Comparison of ENCODE assay signal across 21 cellular contexts in the genomic region with DNA sequence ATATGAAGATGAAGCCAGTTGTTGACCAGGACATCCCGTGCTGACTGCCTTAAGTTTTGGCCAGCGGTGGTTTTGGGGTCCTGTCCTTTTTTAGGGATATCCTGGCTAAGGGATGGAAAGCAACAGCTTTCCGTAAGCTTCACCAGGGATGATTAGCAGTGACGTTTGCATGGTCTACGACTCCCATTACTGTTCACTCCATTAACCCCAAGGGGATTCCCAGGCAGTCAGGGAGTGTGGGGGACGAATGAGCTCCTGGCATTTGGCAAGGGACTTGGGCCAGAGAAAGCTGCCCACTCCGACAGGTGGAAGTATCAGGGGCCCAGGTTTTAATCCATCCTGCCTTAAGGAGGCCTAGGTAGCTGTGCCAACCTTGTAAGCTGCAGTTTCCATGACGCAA.
"Had no signal": no experiment of that assay in that cellular context is flagged by ENCODE, and none has a peak within 500 bp of the region (broad histone marks: within the 10 kb centered on the region; RNA-seq: fewer than 3 reads in every experiment).

No MANE protein-coding gene starts in this region.

- H3K9me3 ChIP-seq: neutrophil, ovary, thyroid gland had no signal

- H3K9me3 Mint-ChIP-seq: activated naive CD4-positive, alpha-beta T cell treated with anti-CD3 and anti-CD28 coated beads for 36 hours; activated naive CD8-positive, alpha-beta T cell treated with anti-CD3 and anti-CD28 coated beads, Interleukin-2, amount 10 ng/mL, durations not matched to agents 7 days and 5 days; activated T-cell treated with anti-CD3 and anti-CD28 coated beads, Interleukin-2, amount 50 U/mL, for 4 hours; immature natural killer cell; natural killer cell treated with Interleukin-12 subunit alpha and Interleukin-12 subunit beta and Interleukin-15 and Interleukin-18, amount 100 ng/mL, for 72 hours; T-cell; WTC11 had no signal

- H3K36me3 ChIP-seq: neutrophil, ovary had no signal

- H3K27me3 Mint-ChIP-seq: activated naive CD8-positive, alpha-beta T cell treated with anti-CD3 and anti-CD28 coated beads, Interleukin-2, amount 10 ng/mL, durations not matched to agents 7 days and 5 days; natural killer cell treated with Interleukin-12 subunit alpha and Interleukin-12 subunit beta and Interleukin-15 and Interleukin-18, amount 100 ng/mL, for 72 hours; T-cell had no signal

- H3K27ac ChIP-seq: hepatocyte, neutrophil, ovary, thyroid gland had no signal

- DNase-seq: activated CD4-positive, alpha-beta T cell treated with anti-CD3 and anti-CD28 coated beads, Interleukin-2, amount 50 U/mL, for 48 hours; activated CD8-positive, alpha-beta memory T cell treated with anti-CD3 and anti-CD28 coated beads, Interleukin-2, amount 50 U/mL, for 48 hours; activated naive CD4-positive, alpha-beta T cell treated with anti-CD3 and anti-CD28 coated beads for 36 hours; activated naive CD8-positive, alpha-beta T cell treated with anti-CD3 and anti-CD28 coated beads, Interleukin-2, amount 10 ng/mL, durations not matched to agents 7 days and 5 days; activated T-cell treated with anti-CD3 and anti-CD28 coated beads, Interleukin-2, amount 50 U/mL, for 4 hours; amniotic stem cell; cortex of kidney; erythroblast; glutamatergic neuron; immature natural killer cell; ovary; right cardiac atrium; stimulated activated CD4-positive, alpha-beta T cell treated with anti-CD3 and anti-CD28 coated beads, Interleukin-12 subunit alpha, Interleukin-12 subunit beta, amount 100 ng/mL, for 4 hours; stimulated activated CD4-positive, alpha-beta T cell treated with anti-CD3 and anti-CD28 coated beads, Interleukin-4, amount 100 ng/mL, for 4 hours; stimulated activated naive CD8-positive, alpha-beta T cell treated with anti-CD3 and anti-CD28 coated beads, Interleukin-15, Interleukin-2, amounts not matched to agents 100 U/mL and 50 U/mL, for 24 hours; T-cell; thyroid gland had no signal

- H3K4me3 Mint-ChIP-seq: activated naive CD4-positive, alpha-beta T cell treated with anti-CD3 and anti-CD28 coated beads for 36 hours; activated naive CD8-positive, alpha-beta T cell treated with anti-CD3 and anti-CD28 coated beads, Interleukin-2, amount 10 ng/mL, durations not matched to agents 7 days and 5 days; activated T-cell treated with anti-CD3 and anti-CD28 coated beads, Interleukin-2, amount 50 U/mL, for 4 hours; immature natural killer cell; natural killer cell treated with Interleukin-12 subunit alpha and Interleukin-12 subunit beta and Interleukin-15 and Interleukin-18, amount 100 ng/mL, for 72 hours; T-cell; WTC11 had no signal

- H3K27ac Mint-ChIP-seq: activated naive CD4-positive, alpha-beta T cell treated with anti-CD3 and anti-CD28 coated beads for 36 hours; activated naive CD8-positive, alpha-beta T cell treated with anti-CD3 and anti-CD28 coated beads, Interleukin-2, amount 10 ng/mL, durations not matched to agents 7 days and 5 days; natural killer cell treated with Interleukin-12 subunit alpha and Interleukin-12 subunit beta and Interleukin-15 and Interleukin-18, amount 100 ng/mL, for 72 hours; WTC11 had no signal

- ATAC-seq: activated T-cell treated with anti-CD3 and anti-CD28 coated beads, Interleukin-2, amount 50 U/mL, for 4 hours; natural killer cell treated with Interleukin-12 subunit alpha and Interleukin-12 subunit beta and Interleukin-15 and Interleukin-18, amount 100 ng/mL, for 72 hours; right cardiac atrium; stimulated activated naive CD8-positive, alpha-beta T cell treated with anti-CD3 and anti-CD28 coated beads, Interleukin-15, Interleukin-2, amounts not matched to agents 100 U/mL and 50 U/mL, for 24 hours had no signal

- H3K4me1 ChIP-seq: thyroid gland had no signal

- H3K4me1 Mint-ChIP-seq: activated naive CD8-positive, alpha-beta T cell treated with anti-CD3 and anti-CD28 coated beads, Interleukin-2, amount 10 ng/mL, durations not matched to agents 7 days and 5 days had no signal

- H3K4me3 ChIP-seq: hepatocyte, ovary, thyroid gland had no signal

- H3K27me3 ChIP-seq: hepatocyte, neutrophil, ovary, thyroid gland had no signal
